1 cellular context compared by ENCODE assay signal in genomic region chr11:6611092-6612007, GRCh38.
TF ChIP-seq lines count a peak whose summit lies in the region.

No MANE protein-coding gene starts in this region.

TF ChIP-seq in HepG2, 621 proteins besides CTCF, POLR2A, EP300 and RAD21 (continues in another document):
- TF ChIP-seq REST (IDR thresholded peaks at IDR 0.05; ENCODE audit: borderline replicate concordance in 1 of 2, low read depth in 1 of 2, low read length in 2 of 2) (no peak), LBX2 (CRISPR knock-in tag; IDR thresholded peaks at IDR 0.05; ENCODE audit: borderline replicate concordance) (no peak), SMC3 (IDR thresholded peaks at IDR 0.05; ENCODE audit: low read length) (no peak), RELA (CRISPR knock-in tag; IDR thresholded peaks at IDR 0.05) (no peak), AGO1 (IDR thresholded peaks at IDR 0.05; ENCODE audit: low read depth, low read length, poor library complexity, severe bottlenecking) (peak; percentile 71), MEIS2 (CRISPR knock-in tag; IDR thresholded peaks at IDR 0.05) (no peak), ZFP90 (CRISPR knock-in tag; IDR thresholded peaks at IDR 0.05; ENCODE audit: borderline replicate concordance) (no peak), SRSF9 (IDR thresholded peaks at IDR 0.05; ENCODE audit: borderline replicate concordance, insufficient read depth, low read depth, low read length, poor library complexity, severe bottlenecking) (no peak), ZNF496 (CRISPR knock-in tag; IDR thresholded peaks at IDR 0.05; ENCODE audit: insufficient replicate concordance) (no peak), ZNF138 (CRISPR knock-in tag; IDR thresholded peaks at IDR 0.05; ENCODE audit: low read depth) (no peak), ZNF331 (CRISPR knock-in tag; IDR thresholded peaks at IDR 0.05) (no peak), KDM5A (IDR thresholded peaks at IDR 0.05; ENCODE audit: borderline replicate concordance, low read length) (peak; percentile 33; the same call in 1 of the 2 replicates), AGO2 (optimal IDR thresholded peaks at IDR 0.05; ENCODE audit: low read depth, low read length) (peak; percentile 93), KAT8 (CRISPR knock-in tag; IDR thresholded peaks at IDR 0.05) (no peak), MAZ (IDR thresholded peaks at IDR 0.05; ENCODE audit: borderline replicate concordance, low read depth, low read length) (no peak), MAZ (CRISPR knock-in tag; IDR thresholded peaks at IDR 0.05; ENCODE audit: low read depth) (no peak), NFE2 (CRISPR knock-in tag; IDR thresholded peaks at IDR 0.05) (no peak), PATZ1 (CRISPR knock-in tag; IDR thresholded peaks at IDR 0.05) (0 out of 2 replicates have a peak, but pooled peaks have one; percentile 29), RNF2 (conservative IDR thresholded peaks at IDR 0.05; ENCODE audit: low read depth) (no peak), TBP (CRISPR knock-in tag; IDR thresholded peaks at IDR 0.05) (no peak), SUZ12 (IDR thresholded peaks at IDR 0.05; ENCODE audit: low read depth, low read length) (no peak), PAXIP1 (CRISPR knock-in tag; conservative IDR thresholded peaks at IDR 0.05) (no peak), ZNF12 (CRISPR knock-in tag; IDR thresholded peaks at IDR 0.05) (no peak), IRX3 (CRISPR knock-in tag; IDR thresholded peaks at IDR 0.05; ENCODE audit: borderline replicate concordance, low read depth) (no peak), ZNF263 (CRISPR knock-in tag; IDR thresholded peaks at IDR 0.05) (0 out of 2 replicates have a peak, but pooled peaks have one; percentile 20), FOXC1 (CRISPR knock-in tag; IDR thresholded peaks at IDR 0.05; ENCODE audit: borderline replicate concordance) (no peak), ZIK1 (CRISPR knock-in tag; IDR thresholded peaks at IDR 0.05; ENCODE audit: borderline replicate concordance, low read depth) (0 out of 2 replicates have a peak, but pooled peaks have one; percentile 20), ZNF17 (CRISPR knock-in tag; IDR thresholded peaks at IDR 0.05) (0 out of 2 replicates have a peak, but pooled peaks have one; percentile 11), FOXA3 (CRISPR knock-in tag; IDR thresholded peaks at IDR 0.05) (no peak), HOXD1 (CRISPR knock-in tag; IDR thresholded peaks at IDR 0.05) (0 out of 2 replicates have a peak, but pooled peaks have one; percentile 37), RXRA (CRISPR knock-in tag; IDR thresholded peaks at IDR 0.05) (no peak), ZNF343 (CRISPR knock-in tag; IDR thresholded peaks at IDR 0.05) (0 out of 2 replicates have a peak, but pooled peaks have one; percentile 7), RFX5 (IDR thresholded peaks at IDR 0.05; ENCODE audit: low read depth, low read length) (no peak), ETV5 (CRISPR knock-in tag; IDR thresholded peaks at IDR 0.05; ENCODE audit: borderline replicate concordance) (no peak), MBD4 (IDR thresholded peaks at IDR 0.05; ENCODE audit: borderline replicate concordance, low read length) (no peak), ZFX (CRISPR knock-in tag; IDR thresholded peaks at IDR 0.05; ENCODE audit: low read depth) (no peak), HNRNPK (IDR thresholded peaks at IDR 0.05; ENCODE audit: low read depth, low read length, poor library complexity, severe bottlenecking) (peak; percentile 50), KDM1A (CRISPR knock-in tag; IDR thresholded peaks at IDR 0.05) (no peak), EZH2 (conservative IDR thresholded peaks at IDR 0.05; ENCODE audit: low read depth, low read length) (no peak), KDM2A (CRISPR knock-in tag; IDR thresholded peaks at IDR 0.05; ENCODE audit: borderline replicate concordance, low read depth) (peak; percentile 19), ZFAT (CRISPR knock-in tag; conservative IDR thresholded peaks at IDR 0.05) (no peak), HOXA5 (CRISPR knock-in tag; IDR thresholded peaks at IDR 0.05) (no peak), ZNF510 (CRISPR knock-in tag; IDR thresholded peaks at IDR 0.05; ENCODE audit: low read depth) (no peak), SRY (CRISPR knock-in tag; IDR thresholded peaks at IDR 0.05) (no peak; the same call in 1 of the 2 replicates), YEATS4 (CRISPR knock-in tag; IDR thresholded peaks at IDR 0.05; ENCODE audit: borderline replicate concordance) (no peak), MAFK (conservative IDR thresholded peaks at IDR 0.05 in 1 of 2, IDR thresholded peaks at IDR 0.05 in 1 of 2; ENCODE audit: low read length in 2 of 2) (no peak), ZBTB43 (CRISPR knock-in tag; conservative IDR thresholded peaks at IDR 0.05) (no peak), SAP130 (CRISPR knock-in tag; IDR thresholded peaks at IDR 0.05; ENCODE audit: low read depth) (0 out of 2 replicates have a peak, but pooled peaks have one; percentile 9), ZNF275 (CRISPR knock-in tag; IDR thresholded peaks at IDR 0.05; ENCODE audit: borderline replicate concordance) (0 out of 2 replicates have a peak, but pooled peaks have one; percentile 3), ZNF580 (CRISPR knock-in tag; IDR thresholded peaks at IDR 0.05; ENCODE audit: borderline replicate concordance, low read depth) (no peak), MAFF (IDR thresholded peaks at IDR 0.05; ENCODE audit: low read depth, low read length) (no peak), RBM22 (optimal IDR thresholded peaks at IDR 0.05; ENCODE audit: low read length) (peak; percentile 55), ZNF546 (CRISPR knock-in tag; conservative IDR thresholded peaks at IDR 0.05) (peak; percentile 3; the same call in 1 of the 2 replicates), NKX3-1 (CRISPR knock-in tag; IDR thresholded peaks at IDR 0.05) (0 out of 2 replicates have a peak, but pooled peaks have one; percentile 21), ZNF709 (CRISPR knock-in tag; IDR thresholded peaks at IDR 0.05) (no peak), TFDP2 (CRISPR knock-in tag; IDR thresholded peaks at IDR 0.05) (no peak), ZNF33B (CRISPR knock-in tag; IDR thresholded peaks at IDR 0.05) (no peak), SALL1 (CRISPR knock-in tag; IDR thresholded peaks at IDR 0.05) (no peak), HES4 (CRISPR knock-in tag; IDR thresholded peaks at IDR 0.05; ENCODE audit: borderline replicate concordance) (peak; percentile 47; the same call in 1 of the 2 replicates)
